In genomic region chr2:189663319-189663718, GRCh38 we compare ENCODE assay signal across 8 cellular contexts. TPM values are rescaled to one million over a fixed set of nuclear protein-coding genes. Genes with fewer than 3 reads are reported as not detected.
A peak's percentile ranks its signal among the peaks of the same experiment; 100 is the strongest.
DNase-seq lines count a peak whose midpoint lies in the region; ATAC-seq and TF ChIP-seq lines count a peak whose summit lies in the region.
"Not testable (repeated sequence)": the region's sequence is repeated elsewhere in the genome, so short reads cannot be mapped to it uniquely, and the experiment has no call there.

No MANE protein-coding gene starts in this region.

- H3K36me3 ChIP-seq in ACC112 (ENCODE audit: insufficient read depth, low read length) (peaks cover 26% of the 10 kb centered on the region), DOHH2 (ENCODE audit: control insufficient read depth, low read length) (peaks cover 57% of the 10 kb centered on the region), PC-3 (ENCODE audit: low read depth, low read length) (peaks cover 25% of the 10 kb centered on the region), endodermal cell (ENCODE audit: control insufficient read depth, insufficient read depth, low read length) (peaks cover 41% of the 10 kb centered on the region)

- not testable (repeated sequence) for H3K27ac ChIP-seq in ACC112 (ENCODE audit: low read depth, low read length); DOHH2 (ENCODE audit: low read depth, low read length); PC-3 (ENCODE audit: low read length); endodermal cell (ENCODE audit: low read depth, low read length)

- peaks cover 13% of the 10 kb centered on the region for H3K4me1 ChIP-seq in ACC112 (ENCODE audit: control insufficient read depth, insufficient read depth, low read length, unreplicated experiment)
- peaks cover 29% of the 10 kb centered on the region for H3K4me1 ChIP-seq in DOHH2 (ENCODE audit: control insufficient read depth, low read length)
- peaks cover 30% of the 10 kb centered on the region for H3K4me1 ChIP-seq in PC-3 (ENCODE audit: insufficient read depth, low read length)
- H3K4me1 ChIP-seq in endodermal cell (ENCODE audit: control insufficient read depth, insufficient read depth, low read length) = not testable (repeated sequence)

- POLR2A ChIA-PET in PC-3 (lab: Charles Lee; ENCODE audit: unreplicated experiment); activated CD4-positive, alpha-beta memory T cell treated with anti-CD3 and anti-CD28 coated beads for 36 hours (lab: Charles Lee): not testable (repeated sequence)

- H3K4me3 ChIP-seq in ACC112 (ENCODE audit: low read depth, low read length) (0 out of 2 replicates have a peak overlapping the region, but pooled peaks have one; percentile 18), endodermal cell (ENCODE audit: low read length) (peak overlapping the region; percentile 31)
- H3K4me3 ChIP-seq in DOHH2 (ENCODE audit: low read length); PC-3 (ENCODE audit: low read length): not testable (repeated sequence)

- not testable (repeated sequence) for H4K20me1 ChIP-seq in DOHH2 (ENCODE audit: control insufficient read depth, insufficient read depth, low read depth, low read length); PC-3 (ENCODE audit: low read length)

- H3K79me2 ChIP-seq in ACC112 (ENCODE audit: control insufficient read depth, insufficient read depth, low read length, unreplicated experiment) = peaks cover 33% of the 10 kb centered on the region
- H3K79me2 ChIP-seq in DOHH2 (ENCODE audit: control insufficient read depth, low read length) = peaks cover 52% of the 10 kb centered on the region
- H3K79me2 ChIP-seq in PC-3 (ENCODE audit: low read length) = peaks cover 42% of the 10 kb centered on the region

- H3K27ac Mint-ChIP-seq in activated CD4-positive, alpha-beta memory T cell treated with anti-CD3 and anti-CD28 coated beads for 36 hours = peak overlapping the region; percentile 24
- not testable (repeated sequence) for H3K27ac Mint-ChIP-seq in activated T-helper 2 cell treated with anti-CD3 and anti-CD28 coated beads, Interferon-gamma antibody, Interleukin-2, Interleukin-4, amounts not matched to agents 10 μg/mL and 5 μg/mL and 100 μg/mL, durations not matched to agents 14 hours and 24 hours and 36 hours; endodermal cell
- H3K27ac Mint-ChIP-seq in natural killer cell = peak overlapping the region; percentile 49 to 63
- peak overlapping the region; percentile 16 for H3K27ac Mint-ChIP-seq in stimulated activated effector memory CD8-positive, alpha-beta T cell treated with anti-CD3 and anti-CD28 coated beads, Interleukin-12 subunit alpha, Interleukin-12 subunit beta, amount 100 ng/mL, for 72 hours

- DNase-seq in PC-3; activated CD4-positive, alpha-beta memory T cell treated with anti-CD3 and anti-CD28 coated beads for 36 hours; activated T-helper 2 cell treated with anti-CD3 and anti-CD28 coated beads, Interferon-gamma antibody, Interleukin-2, Interleukin-4, amounts not matched to agents 10 μg/mL and 5 μg/mL and 100 μg/mL, durations not matched to agents 14 hours and 24 hours and 36 hours (ENCODE audit: low spot score); endodermal cell; natural killer cell; stimulated activated effector memory CD8-positive, alpha-beta T cell treated with anti-CD3 and anti-CD28 coated beads, Interleukin-12 subunit alpha, Interleukin-12 subunit beta, amount 100 ng/mL, for 72 hours (ENCODE audit: low spot score in 2 of 2): not testable (repeated sequence)

- peak overlapping the region; percentile 39 for H3K4me3 Mint-ChIP-seq in activated CD4-positive, alpha-beta memory T cell treated with anti-CD3 and anti-CD28 coated beads for 36 hours
- peak overlapping the region; percentile 40 for H3K4me3 Mint-ChIP-seq in activated T-helper 2 cell treated with anti-CD3 and anti-CD28 coated beads, Interferon-gamma antibody, Interleukin-2, Interleukin-4, amounts not matched to agents 10 μg/mL and 5 μg/mL and 100 μg/mL, durations not matched to agents 14 hours and 24 hours and 36 hours (ENCODE audit: low read depth)
- not testable (repeated sequence) for H3K4me3 Mint-ChIP-seq in endodermal cell; stimulated activated effector memory CD8-positive, alpha-beta T cell treated with anti-CD3 and anti-CD28 coated beads, Interleukin-12 subunit alpha, Interleukin-12 subunit beta, amount 100 ng/mL, for 72 hours
- H3K4me3 Mint-ChIP-seq in natural killer cell = peak overlapping the region; percentile 62

- H3K4me1 Mint-ChIP-seq in activated CD4-positive, alpha-beta memory T cell treated with anti-CD3 and anti-CD28 coated beads for 36 hours (ENCODE audit: low read depth) = peaks cover 41% of the 10 kb centered on the region
- H3K4me1 Mint-ChIP-seq in activated T-helper 2 cell treated with anti-CD3 and anti-CD28 coated beads, Interferon-gamma antibody, Interleukin-2, Interleukin-4, amounts not matched to agents 10 μg/mL and 5 μg/mL and 100 μg/mL, durations not matched to agents 14 hours and 24 hours and 36 hours (ENCODE audit: low read depth) = peaks cover 29% of the 10 kb centered on the region
- H3K4me1 Mint-ChIP-seq in endodermal cell = peaks cover 16% of the 10 kb centered on the region
- H3K4me1 Mint-ChIP-seq in natural killer cell = peaks cover 14 to 21% of the 10 kb centered on the region in 2 donors
- H3K4me1 Mint-ChIP-seq in stimulated activated effector memory CD8-positive, alpha-beta T cell treated with anti-CD3 and anti-CD28 coated beads, Interleukin-12 subunit alpha, Interleukin-12 subunit beta, amount 100 ng/mL, for 72 hours = peaks cover 27% of the 10 kb centered on the region

- TF ChIP-seq CTCF in DOHH2 (IDR thresholded peaks at IDR 0.05; ENCODE audit: low read depth, low read length, poor library complexity, severe bottlenecking); PC-3 (conservative IDR thresholded peaks at IDR 0.05; ENCODE audit: low read depth, low read length); endodermal cell (conservative IDR thresholded peaks at IDR 0.05); natural killer cell (IDR thresholded peaks at IDR 0.05): not testable (repeated sequence)

- H3K9me3 ChIP-seq in DOHH2 (ENCODE audit: control insufficient read depth, insufficient read depth, low read length); PC-3 (ENCODE audit: low read length); endodermal cell (ENCODE audit: control insufficient read depth, low read length): not testable (repeated sequence)

- not testable (repeated sequence) for H3K9ac ChIP-seq in PC-3 (ENCODE audit: low read length); endodermal cell (ENCODE audit: extremely low read depth, low read length, poor library complexity, severe bottlenecking)

- H3K27me3 ChIP-seq in ACC112 (ENCODE audit: insufficient read depth, low read length); DOHH2 (ENCODE audit: control insufficient read depth, low read length); PC-3 (ENCODE audit: low read length); endodermal cell (ENCODE audit: control insufficient read depth, insufficient read depth, low read length, poor library complexity, severe bottlenecking): not testable (repeated sequence)

- not testable (repeated sequence) for ATAC-seq in PC-3; natural killer cell; stimulated activated effector memory CD8-positive, alpha-beta T cell treated with anti-CD3 and anti-CD28 coated beads, Interleukin-12 subunit alpha, Interleukin-12 subunit beta, amount 100 ng/mL, for 72 hours

- 90 to 93% methylated on average over 1 to 12 of the region's 12 CpGs for WGBS in endodermal cell (ENCODE audit: insufficient coverage in 1 of 2, insufficient read length in 1 of 2), 2 experiments

- H3K4me2 ChIP-seq in DOHH2 (ENCODE audit: low read length) (peak overlapping the region; percentile 10), PC-3 (ENCODE audit: low read length) (peak overlapping the region; percentile 21; the same call in 1 of the 2 replicates)

- BruUV-seq in PC-3 (replicated peaks; lab: Mats Ljungman, UMichigan) = not testable (repeated sequence)

- CTCF ChIA-PET in PC-3 (lab: Charles Lee) = interaction anchor here (0.5 kb wide), 1 partner anchor 100 kb away, joined by 3 read pairs; no protein-coding TSS in a partner anchor
- CTCF ChIA-PET in activated CD4-positive, alpha-beta memory T cell treated with anti-CD3 and anti-CD28 coated beads for 36 hours (lab: Charles Lee) = interaction anchor here (0.9 to 9.2 kb wide), 4 partner anchors 11 to 100 kb away, joined by 3 to 111 read pairs (median 6); partner anchors contain the start of genes ANKAR and OSGEPL1

- not testable (repeated sequence) for H3F3A ChIP-seq in DOHH2 (ENCODE audit: control insufficient read depth, insufficient read depth); PC-3 (ENCODE audit: low read length, unreplicated experiment)

- not testable (repeated sequence) for H2AFZ ChIP-seq in ACC112 (ENCODE audit: low read length, unreplicated experiment); PC-3 (ENCODE audit: low read length)

- not testable (repeated sequence) for H3K9me2 ChIP-seq in DOHH2 (replicated peaks; ENCODE audit: control insufficient read depth, low read length); PC-3 (replicated peaks; ENCODE audit: low read length)

- not testable (repeated sequence) for H3K9me3 Mint-ChIP-seq in activated CD4-positive, alpha-beta memory T cell treated with anti-CD3 and anti-CD28 coated beads for 36 hours; activated T-helper 2 cell treated with anti-CD3 and anti-CD28 coated beads, Interferon-gamma antibody, Interleukin-2, Interleukin-4, amounts not matched to agents 10 μg/mL and 5 μg/mL and 100 μg/mL, durations not matched to agents 14 hours and 24 hours and 36 hours; endodermal cell; natural killer cell; stimulated activated effector memory CD8-positive, alpha-beta T cell treated with anti-CD3 and anti-CD28 coated beads, Interleukin-12 subunit alpha, Interleukin-12 subunit beta, amount 100 ng/mL, for 72 hours

- peaks cover 22% of the 10 kb centered on the region for H3K36me3 Mint-ChIP-seq in activated CD4-positive, alpha-beta memory T cell treated with anti-CD3 and anti-CD28 coated beads for 36 hours
- H3K36me3 Mint-ChIP-seq in activated T-helper 2 cell treated with anti-CD3 and anti-CD28 coated beads, Interferon-gamma antibody, Interleukin-2, Interleukin-4, amounts not matched to agents 10 μg/mL and 5 μg/mL and 100 μg/mL, durations not matched to agents 14 hours and 24 hours and 36 hours (ENCODE audit: low read depth) = peaks cover 43% of the 10 kb centered on the region
- H3K36me3 Mint-ChIP-seq in endodermal cell (ENCODE audit: low read depth) (peaks cover 30% of the 10 kb centered on the region), natural killer cell (peaks cover 14% of the 10 kb centered on the region)
- H3K36me3 Mint-ChIP-seq in stimulated activated effector memory CD8-positive, alpha-beta T cell treated with anti-CD3 and anti-CD28 coated beads, Interleukin-12 subunit alpha, Interleukin-12 subunit beta, amount 100 ng/mL, for 72 hours = peaks cover 51% of the 10 kb centered on the region

- not testable (repeated sequence) for H3K27me3 Mint-ChIP-seq in activated CD4-positive, alpha-beta memory T cell treated with anti-CD3 and anti-CD28 coated beads for 36 hours; activated T-helper 2 cell treated with anti-CD3 and anti-CD28 coated beads, Interferon-gamma antibody, Interleukin-2, Interleukin-4, amounts not matched to agents 10 μg/mL and 5 μg/mL and 100 μg/mL, durations not matched to agents 14 hours and 24 hours and 36 hours (ENCODE audit: low read depth); endodermal cell (ENCODE audit: insufficient read depth); natural killer cell (ENCODE audit: low read depth in 2 of 2)

- intact Hi-C loops in PC-3 (cut with micrococcal nuclease) (loop anchor here (5.0 kb wide), 1 partner anchor 119 kb away; the partner anchor contains the start of genes ORMDL1 and PMS1), natural killer cell (cut with micrococcal nuclease) (loop anchor here (10.0 kb wide), 1 partner anchor 861 kb away; no protein-coding TSS in a partner anchor)
- intact Hi-C loops in activated CD4-positive, alpha-beta memory T cell treated with anti-CD3 and anti-CD28 coated beads for 36 hours (cut with micrococcal nuclease) = loop anchor here (5.0 kb wide), 1 partner anchor 744 kb away; the partner anchor contains the start of gene MFSD6
- intact Hi-C loops in activated T-helper 2 cell treated with anti-CD3 and anti-CD28 coated beads, Interferon-gamma antibody, Interleukin-2, Interleukin-4, amounts not matched to agents 10 μg/mL and 5 μg/mL and 100 μg/mL, durations not matched to agents 14 hours and 24 hours and 36 hours (cut with micrococcal nuclease) = loop anchor here (5.0 kb wide), 1 partner anchor 654 kb away; the partner anchor contains the start of gene HIBCH

RNA-seq across cellular contexts. Expression of gene ASNSD1, which starts 2.1 kb away (rescaled TPM):
- 33.7 and 48.3 TPM in 2 replicates for total RNA-seq in PC-3 (2014; rRNA removed)
- total RNA-seq in activated CD4-positive, alpha-beta memory T cell treated with anti-CD3 and anti-CD28 coated beads for 36 hours = 10 to 100 TPM; 44.5 to 47.0 TPM
- total RNA-seq in activated T-helper 2 cell treated with anti-CD3 and anti-CD28 coated beads, Interferon-gamma antibody, Interleukin-2, Interleukin-4, amounts not matched to agents 10 μg/mL and 5 μg/mL and 100 μg/mL, durations not matched to agents 14 hours and 24 hours and 36 hours = 52.0 and 52.7 TPM in 2 replicates
- total RNA-seq in endodermal cell = 10 to 100 TPM; 43.3 to 56.2 TPM
- 44.2 TPM for polyA plus RNA-seq in endodermal cell (2013, experiment 1 of 2)
- 41.2 TPM for polyA plus RNA-seq in endodermal cell (2013, experiment 2 of 2)
- total RNA-seq in natural killer cell = 10 to 100 TPM; 17.5 to 30.4 (median 30.3) TPM

RNA-seq across cellular contexts. Expression of gene ANKAR, which starts 11.2 kb away (rescaled TPM):
- total RNA-seq in PC-3 (2014; rRNA removed) (3.5 and 6.6 TPM in 2 replicates), endodermal cell (1 to 10 TPM; 4.3 to 7.4 TPM), natural killer cell (10 to 100 TPM; 12.9 to 18.0 (median 17.4) TPM)
- 1 to 10 TPM; 3.4 to 4.2 TPM for total RNA-seq in activated CD4-positive, alpha-beta memory T cell treated with anti-CD3 and anti-CD28 coated beads for 36 hours
- 4.0 and 4.1 TPM in 2 replicates for total RNA-seq in activated T-helper 2 cell treated with anti-CD3 and anti-CD28 coated beads, Interferon-gamma antibody, Interleukin-2, Interleukin-4, amounts not matched to agents 10 μg/mL and 5 μg/mL and 100 μg/mL, durations not matched to agents 14 hours and 24 hours and 36 hours
- polyA plus RNA-seq in endodermal cell (2013, experiment 1 of 2) = 2.0 TPM
- 2.6 TPM for polyA plus RNA-seq in endodermal cell (2013, experiment 2 of 2)
